12 cellular contexts compared by ENCODE assay signal in the genomic region with DNA sequence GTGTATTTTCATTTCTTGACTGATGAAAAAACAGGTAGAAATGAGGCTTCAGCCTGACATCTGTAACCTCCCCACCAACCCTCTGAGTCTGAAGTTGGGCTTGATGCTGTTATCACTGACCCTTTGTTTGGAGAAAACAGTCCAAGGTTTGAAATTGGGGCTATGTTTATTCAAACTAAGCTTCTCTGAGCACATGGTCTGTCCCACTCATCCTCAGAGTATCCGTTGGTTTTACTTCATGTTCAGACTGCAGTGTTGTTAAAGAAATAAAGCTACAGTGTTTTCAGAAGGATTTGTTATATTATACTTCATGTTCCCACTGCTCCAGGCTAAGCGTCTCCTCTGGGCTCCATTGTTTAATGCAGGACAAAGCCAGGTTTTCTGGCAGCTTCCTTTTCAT. TPM values are rescaled to one million over a fixed set of nuclear protein-coding genes. Genes with fewer than 3 reads are reported as not detected.
DNase-seq lines count a peak whose midpoint lies in the region; FAIRE-seq and TF ChIP-seq lines count a peak whose summit lies in the region.
"Had no signal": no experiment of that assay in that cellular context is flagged by ENCODE, and none has a peak within 500 bp of the region (broad histone marks: within the 10 kb centered on the region; RNA-seq: fewer than 3 reads in every experiment).

No MANE protein-coding gene starts in this region.

- H3K27me3 ChIP-seq in testis (no peaks in the 10 kb centered on the region), spleen (replicated peaks in 1 of 7) (no peaks in the 10 kb centered on the region)

- DNase-seq in activated naive CD4-positive, alpha-beta T cell treated with Interleukin-2 at 50 U/mL for 16 hours: no peak
- DNase-seq in activated T-helper 2 cell treated with anti-CD3 and anti-CD28 coated beads, Interferon-gamma antibody, Interleukin-2, Interleukin-4, amounts not matched to agents 10 μg/mL and 5 μg/mL and 100 μg/mL, durations not matched to agents 14 hours and 24 hours and 36 hours (ENCODE audit: low spot score): no peak
- DNase-seq in globus pallidus (ENCODE audit: low spot score) (peak; percentile 33), testis (no peak), CD14-positive monocyte (ENCODE audit: low spot score) (no peak), H54 (ENCODE audit: insufficient read length, low spot score) (no peak), spleen (no peak)
- DNase-seq: DMS79, NCI-H1694 had no signal

- H3K9me3 ChIP-seq in testis: no peaks in the 10 kb centered on the region
- H3K9me3 ChIP-seq in spleen: no peaks in the 10 kb centered on the region

- no peaks in the 10 kb centered on the region for H3K27me3 Mint-ChIP-seq in activated naive CD4-positive, alpha-beta T cell treated with anti-CD3 and anti-CD28 coated beads, Interleukin-2, amount 50 U/mL, for 24 hours
- H3K27me3 Mint-ChIP-seq in activated T-helper 2 cell treated with anti-CD3 and anti-CD28 coated beads, Interferon-gamma antibody, Interleukin-2, Interleukin-4, amounts not matched to agents 10 μg/mL and 5 μg/mL and 100 μg/mL, durations not matched to agents 14 hours and 24 hours and 36 hours (ENCODE audit: low read depth): no peaks in the 10 kb centered on the region
- H3K27me3 Mint-ChIP-seq in CD14-positive monocyte (ENCODE audit: low read depth in 3 of 3): no peaks in the 10 kb centered on the region

- no peaks in the 10 kb centered on the region for H3K36me3 ChIP-seq in testis (ENCODE audit: low read depth, missing control alignments)
- H3K36me3 ChIP-seq in spleen: peaks cover 0 to 4% (median 0%) of the 10 kb centered on the region in 6 donors

- no peak for TF ChIP-seq CTCF in testis (IDR thresholded peaks at IDR 0.05)
- no peak for TF ChIP-seq CTCF in CD14-positive monocyte (IDR thresholded peaks at IDR 0.05)
- TF ChIP-seq CTCF in spleen (IDR thresholded peaks at IDR 0.05 in 8 of 11, conservative IDR thresholded peaks at IDR 0.05 in 3 of 11): no peak

- TF ChIP-seq POLR2A in testis (IDR thresholded peaks at IDR 0.05): no peak
- no peak for TF ChIP-seq POLR2A in H54 (IDR thresholded peaks at IDR 0.05; ENCODE audit: low read depth, low read length)
- TF ChIP-seq POLR2A in spleen (IDR thresholded peaks at IDR 0.05): no peak

- peak overlapping the region; percentile 6 for H3K4me3 Mint-ChIP-seq in activated naive CD4-positive, alpha-beta T cell treated with anti-CD3 and anti-CD28 coated beads, Interleukin-2, amount 50 U/mL, for 24 hours
- no peak overlapping the region for H3K4me3 Mint-ChIP-seq in activated T-helper 2 cell treated with anti-CD3 and anti-CD28 coated beads, Interferon-gamma antibody, Interleukin-2, Interleukin-4, amounts not matched to agents 10 μg/mL and 5 μg/mL and 100 μg/mL, durations not matched to agents 14 hours and 24 hours and 36 hours (ENCODE audit: low read depth)
- H3K4me3 Mint-ChIP-seq in CD14-positive monocyte: no peak overlapping the region

- peak overlapping the region; percentile 26 for H3K27ac Mint-ChIP-seq in activated naive CD4-positive, alpha-beta T cell treated with anti-CD3 and anti-CD28 coated beads, Interleukin-2, amount 50 U/mL, for 24 hours
- H3K27ac Mint-ChIP-seq in activated T-helper 2 cell treated with anti-CD3 and anti-CD28 coated beads, Interferon-gamma antibody, Interleukin-2, Interleukin-4, amounts not matched to agents 10 μg/mL and 5 μg/mL and 100 μg/mL, durations not matched to agents 14 hours and 24 hours and 36 hours: peak overlapping the region; percentile 74
- H3K27ac Mint-ChIP-seq in CD14-positive monocyte: no peak overlapping the region

- no peaks in the 10 kb centered on the region for H3K9me3 Mint-ChIP-seq in activated naive CD4-positive, alpha-beta T cell treated with anti-CD3 and anti-CD28 coated beads, Interleukin-2, amount 50 U/mL, for 24 hours
- H3K9me3 Mint-ChIP-seq in activated T-helper 2 cell treated with anti-CD3 and anti-CD28 coated beads, Interferon-gamma antibody, Interleukin-2, Interleukin-4, amounts not matched to agents 10 μg/mL and 5 μg/mL and 100 μg/mL, durations not matched to agents 14 hours and 24 hours and 36 hours: no peaks in the 10 kb centered on the region
- H3K9me3 Mint-ChIP-seq in CD14-positive monocyte: no peaks in the 10 kb centered on the region

- no peak overlapping the region for H3K4me3 ChIP-seq in testis
- no peak overlapping the region for H3K4me3 ChIP-seq in spleen
- H3K4me3 ChIP-seq: skin epidermis had no signal

- H3K36me3 Mint-ChIP-seq in activated naive CD4-positive, alpha-beta T cell treated with anti-CD3 and anti-CD28 coated beads, Interleukin-2, amount 50 U/mL, for 24 hours: peaks cover 5% of the 10 kb centered on the region
- H3K36me3 Mint-ChIP-seq in activated T-helper 2 cell treated with anti-CD3 and anti-CD28 coated beads, Interferon-gamma antibody, Interleukin-2, Interleukin-4, amounts not matched to agents 10 μg/mL and 5 μg/mL and 100 μg/mL, durations not matched to agents 14 hours and 24 hours and 36 hours (ENCODE audit: low read depth): peaks cover 8% of the 10 kb centered on the region
- H3K36me3 Mint-ChIP-seq in CD14-positive monocyte: peaks cover 14 to 22% of the 10 kb centered on the region in 2 donors

- H3K4me1 Mint-ChIP-seq in activated naive CD4-positive, alpha-beta T cell treated with anti-CD3 and anti-CD28 coated beads, Interleukin-2, amount 50 U/mL, for 24 hours: peaks cover 67% of the 10 kb centered on the region
- H3K4me1 Mint-ChIP-seq in activated T-helper 2 cell treated with anti-CD3 and anti-CD28 coated beads, Interferon-gamma antibody, Interleukin-2, Interleukin-4, amounts not matched to agents 10 μg/mL and 5 μg/mL and 100 μg/mL, durations not matched to agents 14 hours and 24 hours and 36 hours (ENCODE audit: low read depth): peaks cover 45% of the 10 kb centered on the region
- peaks cover 32% of the 10 kb centered on the region for H3K4me1 Mint-ChIP-seq in CD14-positive monocyte

- H3K4me1 ChIP-seq in testis (peaks cover 78% of the 10 kb centered on the region), spleen (peaks cover 24 to 85% (median 61%) of the 10 kb centered on the region in 6 donors)

- WGBS in testis, 2 donors: 21 to 42% methylated on average over 2 of the region's 2 CpGs
- 62 to 69% (median 66%) methylated on average over 2 of the region's 2 CpGs for WGBS in spleen, 5 donors

- intact Hi-C loops in activated T-helper 2 cell treated with anti-CD3 and anti-CD28 coated beads, Interferon-gamma antibody, Interleukin-2, Interleukin-4, amounts not matched to agents 10 μg/mL and 5 μg/mL and 100 μg/mL, durations not matched to agents 14 hours and 24 hours and 36 hours (cut with micrococcal nuclease): no loop called here
- intact Hi-C loops in testis (cut with DNase I; ENCODE audit: low total_unique reads): no loop called here
- intact Hi-C loops in CD14-positive monocyte (cut with micrococcal nuclease): no loop called here
- intact Hi-C loops in spleen (cut with DNase I; ENCODE audit: low total_unique reads): no loop called here

- FAIRE-seq in H54 (lab: Jason Lieb, UNC): no peak
- FAIRE-seq: colon had no signal

- H3K27ac ChIP-seq in testis (peak overlapping the region; percentile 6 to 69), spleen (peak overlapping the region in 3 of 8 donors; percentile 2 to 35 (median 10))

RNA-seq across cellular contexts. Expression of a gene that starts 6.0 kb away (rescaled TPM):
- 24.7 and 25.7 TPM in 2 replicates for total RNA-seq in activated T-helper 2 cell treated with anti-CD3 and anti-CD28 coated beads, Interferon-gamma antibody, Interleukin-2, Interleukin-4, amounts not matched to agents 10 μg/mL and 5 μg/mL and 100 μg/mL, durations not matched to agents 14 hours and 24 hours and 36 hours
- total RNA-seq in testis (100 to 1,000 TPM; 156 to 159 TPM), spleen (10 to 100 TPM; 19.9 to 44.5 (median 37.4) TPM)
- polyA plus RNA-seq in testis (ENCODE audit: insufficient read depth, low read depth, low replicate concordance) (76.2 TPM), CD14-positive monocyte (1 to 10 TPM in 1 of 2 donors, under 1 TPM in 1; 0.76 to 1.1 TPM), spleen (10 to 100 TPM in 2 of 3 donors, 1 to 10 TPM in 1; 2.4 to 16.6 (median 12.5) TPM)

RNA-seq across cellular contexts. Expression of a gene that starts 47.6 kb away (rescaled TPM):
- 15.7 and 20.0 TPM in 2 replicates for total RNA-seq in activated T-helper 2 cell treated with anti-CD3 and anti-CD28 coated beads, Interferon-gamma antibody, Interleukin-2, Interleukin-4, amounts not matched to agents 10 μg/mL and 5 μg/mL and 100 μg/mL, durations not matched to agents 14 hours and 24 hours and 36 hours
- total RNA-seq in testis (10 to 100 TPM; 18.6 to 21.6 TPM), spleen (10 to 100 TPM in 5 of 7 donors, 1 to 10 TPM in 2; 3.2 to 20.1 (median 13.0) TPM)
- polyA plus RNA-seq in testis (ENCODE audit: insufficient read depth, low read depth, low replicate concordance) (10.5 TPM), CD14-positive monocyte (10 to 100 TPM; 11.3 to 15.2 TPM), spleen (10 to 100 TPM in 1 of 3 donors, 1 to 10 TPM in 2; 5.2 to 10.9 (median 8.6) TPM)

RNA-seq across cellular contexts. Expression of a gene that starts 58.4 kb away (rescaled TPM):
- total RNA-seq in activated T-helper 2 cell treated with anti-CD3 and anti-CD28 coated beads, Interferon-gamma antibody, Interleukin-2, Interleukin-4, amounts not matched to agents 10 μg/mL and 5 μg/mL and 100 μg/mL, durations not matched to agents 14 hours and 24 hours and 36 hours: 8.0 and 10.5 TPM in 2 replicates
- total RNA-seq in testis (10 to 100 TPM; 16.4 to 16.6 TPM), spleen (10 to 100 TPM in 4 of 7 donors, 1 to 10 TPM in 3; 4.0 to 14.4 (median 10.2) TPM)
- polyA plus RNA-seq in testis (ENCODE audit: insufficient read depth, low read depth, low replicate concordance) (7.4 TPM), CD14-positive monocyte (1 to 10 TPM in 1 of 2 donors, under 1 TPM in 1; 0.31 to 1.6 TPM), spleen (10 to 100 TPM; 10.6 to 20.8 (median 18.5) TPM)

Comparison
In these comparisons a context has a peak if more than half of its experiments do, and no peak if none do; other contexts are left out.
1. H3K27ac Mint-ChIP-seq: peak in activated naive CD4-positive, alpha-beta T cell treated with anti-CD3 and anti-CD28 coated beads, Interleukin-2, amount 50 U/mL, for 24 hours (single experiment) and activated T-helper 2 cell treated with anti-CD3 and anti-CD28 coated beads, Interferon-gamma antibody, Interleukin-2, Interleukin-4, amounts not matched to agents 10 μg/mL and 5 μg/mL and 100 μg/mL, durations not matched to agents 14 hours and 24 hours and 36 hours (single experiment); none in CD14-positive monocyte (0 of 7).